In the genomic region with DNA sequence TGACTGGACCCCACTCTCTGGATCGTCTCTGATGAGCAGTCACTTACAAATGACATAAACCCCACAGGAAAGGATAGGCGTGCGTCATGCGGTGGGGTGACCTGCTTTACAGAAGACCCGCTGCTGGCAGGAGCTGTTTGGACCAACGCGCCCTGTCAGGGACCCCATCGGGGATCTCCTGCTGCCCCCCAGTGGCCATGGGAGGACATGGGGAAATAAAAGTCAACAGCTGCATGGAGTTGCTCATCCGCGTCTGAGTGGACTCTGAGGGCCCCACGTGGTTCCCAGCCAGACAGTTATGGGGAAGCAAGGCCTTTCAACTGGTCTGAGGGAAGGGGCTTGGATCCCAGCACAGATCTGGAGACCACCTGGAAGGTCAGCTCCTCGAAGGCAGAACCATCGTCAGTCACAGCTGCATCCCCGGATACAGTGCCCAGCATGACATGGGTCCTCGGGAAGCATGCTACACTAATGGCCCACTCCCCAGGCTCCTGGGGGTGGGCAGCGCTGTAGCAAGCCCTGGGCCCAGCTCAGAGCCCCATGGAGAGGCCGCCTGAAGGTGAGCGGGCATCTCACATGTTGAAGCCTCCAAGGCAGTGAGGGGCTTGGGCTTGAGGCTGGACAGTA, we compare ENCODE assay signal across 9 cellular contexts. TPM values are rescaled to one million over a fixed set of nuclear protein-coding genes. Genes with fewer than 3 reads are reported as not detected.
DNase-seq lines count a peak whose midpoint lies in the region; ATAC-seq and TF ChIP-seq lines count a peak whose summit lies in the region.
"Had no signal": no experiment of that assay in that cellular context is flagged by ENCODE, and none has a peak within 500 bp of the region (broad histone marks: within the 10 kb centered on the region; RNA-seq: fewer than 3 reads in every experiment).

No MANE protein-coding gene starts in this region.

- H3K27ac ChIP-seq in lung (ENCODE audit: low read depth in 1 of 2, low read length in 1 of 2), result no peak overlapping the region

- WGBS in lung, 2 donors, result 19 to 23% methylated on average over 18 of the region's 18 CpGs

- no peaks in the 10 kb centered on the region for H3K9me3 ChIP-seq in lung (ENCODE audit: control insufficient read depth in 2 of 2, insufficient read depth in 1 of 2, low read length in 1 of 2)

- H3K4me3 ChIP-seq in lung, result no peak overlapping the region

- ATAC-seq in HG03103 (IDR thresholded peaks at IDR 0.05; ENCODE audit: low read depth, unreplicated experiment) (peak; percentile 56), lung (ENCODE audit: insufficient read depth, low FRiP score) (peak; percentile 78), GM21423 (IDR thresholded peaks at IDR 0.05; ENCODE audit: unreplicated experiment) (no peak)

- peak; percentile 14 for DNase-seq in DMS 273 treated with DMSO at 0.1 percent for 48 hours (lab: John Stamatoyannopoulos, UW)
- peak; percentile 46 for DNase-seq in NCI-H526 treated with DMSO at 0.1 percent for 48 hours (lab: John Stamatoyannopoulos, UW)
- DNase-seq in activated CD4-positive, alpha-beta T cell treated with anti-CD3 and anti-CD28 coated beads, Interleukin-2, amount 50 U/mL, for 24 hours (ENCODE audit: low read depth in 1 of 2, low spot score in 1 of 2), result peak; percentile 62 to 72
- peak; percentile 88 for DNase-seq in dermis blood vessel endothelial cell
- peak; percentile 86 for DNase-seq in lung (ENCODE audit: low spot score)
- DNase-seq in stimulated activated CD4-positive, alpha-beta T cell treated with anti-CD3 and anti-CD28 coated beads, TNF-alpha, amount 100 ng/mL, for 4 hours (ENCODE audit: low read depth in 3 of 3), result peak; percentile 55 to 63 (median 59)

- H3K27me3 ChIP-seq in lung (ENCODE audit: control insufficient read depth, insufficient read depth), result no peaks in the 10 kb centered on the region

- no peaks in the 10 kb centered on the region for H3K36me3 ChIP-seq in lung (ENCODE audit: control insufficient read depth in 2 of 2, insufficient read depth in 2 of 2, low read length in 2 of 2)

- H3K4me1 ChIP-seq in lung (ENCODE audit: control insufficient read depth in 2 of 2, insufficient read depth in 2 of 2, low read length in 2 of 2), result peaks cover 4 to 17% of the 10 kb centered on the region in 2 donors

- TF ChIP-seq CTCF in lung (IDR thresholded peaks at IDR 0.05; ENCODE audit: control extremely low read depth, extremely low read depth), result peak; percentile 85

RNA-seq across cellular contexts. Expression of gene PTH1R, which starts 32.1 kb away (rescaled TPM):
- total RNA-seq in dermis blood vessel endothelial cell (0.19 and 0.85 TPM in 2 replicates), lung (10 to 100 TPM; 14.7 to 25.1 TPM)
- polyA plus RNA-seq in lung, result 10 to 100 TPM; 11.2 to 29.7 TPM
- total RNA-seq: activated CD8-positive, alpha-beta memory T cell treated with anti-CD3 and anti-CD28 coated beads for 36 hours had no signal

RNA-seq across cellular contexts. Expression of gene MYL3, which starts 46.4 kb away (rescaled TPM):
- total RNA-seq in dermis blood vessel endothelial cell, result 0.14 TPM in 1 of 2 replicates, not detected in the other
- 1 to 10 TPM; 2.8 to 4.1 TPM for total RNA-seq in lung
- 1 to 10 TPM; 1.9 to 2.4 TPM for polyA plus RNA-seq in lung
- total RNA-seq: activated CD8-positive, alpha-beta memory T cell treated with anti-CD3 and anti-CD28 coated beads for 36 hours had no signal

Comparison
In these comparisons a context has a peak if more than half of its experiments do, and no peak if none do; other contexts are left out.
1. DNase-seq: peak in every context shown above with its lines; median percentile 88 in dermis blood vessel endothelial cell; 86 in lung; 67 in activated CD4-positive, alpha-beta T cell treated with anti-CD3 and anti-CD28 coated beads, Interleukin-2, amount 50 U/mL, for 24 hours; 59 in stimulated activated CD4-positive, alpha-beta T cell treated with anti-CD3 and anti-CD28 coated beads, TNF-alpha, amount 100 ng/mL, for 4 hours; 46 in NCI-H526 treated with DMSO at 0.1 percent for 48 hours; 14 in DMS 273 treated with DMSO at 0.1 percent for 48 hours.